In genomic region chr14:54640480-54640879, GRCh38 we compare ENCODE assay signal across 19 cellular contexts.
DNase-seq lines count a peak whose midpoint lies in the region; ATAC-seq and TF ChIP-seq lines count a peak whose summit lies in the region.
"Had no signal": no experiment of that assay in that cellular context is flagged by ENCODE, and none has a peak within 500 bp of the region (broad histone marks: within the 10 kb centered on the region; RNA-seq: fewer than 3 reads in every experiment).

No MANE protein-coding gene starts in this region.

- ATAC-seq in GM19467 (IDR thresholded peaks at IDR 0.05; ENCODE audit: unreplicated experiment) (no peak), HG03521 (IDR thresholded peaks at IDR 0.05; ENCODE audit: unreplicated experiment) (no peak), GM19397 (IDR thresholded peaks at IDR 0.05; ENCODE audit: unreplicated experiment) (no peak)
- ATAC-seq: GM23338 had no signal

- TF ChIP-seq POLR2A in breast epithelium (IDR thresholded peaks at IDR 0.05), result no peak

- no peak overlapping the region for H3K4me3 ChIP-seq in breast epithelium
- H3K4me3 ChIP-seq: GM23338, MG63 had no signal

- H3K4me1 Mint-ChIP-seq in MCF 10A (ENCODE audit: insufficient read depth, unreplicated experiment) (peaks cover 33% of the 10 kb centered on the region), endothelial cell (ENCODE audit: unreplicated experiment) (peaks cover 31% of the 10 kb centered on the region)

- CTCF ChIA-PET in MCF 10A (lab: Yijun Ruan, JAX), result interaction anchor here (1.0 kb wide), 1 partner anchor 133 kb away, joined by 3 read pairs; no protein-coding TSS in a partner anchor

- no TSS peak for BruUV-seq in MCF 10A (replicated peaks; lab: Mats Ljungman, UMichigan)

- TF ChIP-seq CTCF in MCF 10A (IDR thresholded peaks at IDR 0.05; ENCODE audit: unreplicated experiment) (no peak), breast epithelium (IDR thresholded peaks at IDR 0.05) (no peak), endothelial cell (IDR thresholded peaks at IDR 0.05; ENCODE audit: unreplicated experiment) (no peak)

- intact Hi-C loops in MCF 10A (cut with micrococcal nuclease) (no loop called here), breast epithelium (cut with DNase I; ENCODE audit: low total_unique reads) (no loop called here)

- POLR2A ChIA-PET in MCF 10A (lab: Yijun Ruan, JAX), result interaction anchor here (1.0 kb wide), 1 partner anchor 12 kb away, joined by 4 read pairs; no protein-coding TSS in a partner anchor

- H3K4me3 Mint-ChIP-seq in MCF 10A (ENCODE audit: unreplicated experiment) (no peak overlapping the region), endothelial cell (ENCODE audit: unreplicated experiment) (no peak overlapping the region)
- H3K4me3 Mint-ChIP-seq: GM23338 had no signal

- DNase-seq in MCF 10A (ENCODE audit: unreplicated experiment) (no peak), breast epithelium (ENCODE audit: low spot score in 2 of 2) (no peak), endothelial cell (ENCODE audit: low spot score) (no peak), medulla oblongata (ENCODE audit: extremely low spot score) (peak; percentile 57), activated gamma-delta T cell treated with Interleukin-2 at 50 U/mL for 16 hours (no peak)
- DNase-seq: DMS153, EL, MG63, NCI-H1105, NCI-H1694 treated with DMSO at 0.1 percent for 48 hours, NCI-H446 had no signal

- no peaks in the 10 kb centered on the region for H3K36me3 ChIP-seq in breast epithelium
- H3K36me3 ChIP-seq: MG63 had no signal

- H3K27me3 ChIP-seq in breast epithelium, result no peaks in the 10 kb centered on the region
- H3K27me3 ChIP-seq: MG63 had no signal

- H3K36me3 Mint-ChIP-seq in MCF 10A (ENCODE audit: insufficient read depth, unreplicated experiment) (peaks cover 6% of the 10 kb centered on the region), endothelial cell (ENCODE audit: low read depth, unreplicated experiment) (no peaks in the 10 kb centered on the region)

- H3K9me3 Mint-ChIP-seq in MCF 10A (ENCODE audit: unreplicated experiment) (no peaks in the 10 kb centered on the region), endothelial cell (ENCODE audit: unreplicated experiment) (no peaks in the 10 kb centered on the region)
- H3K9me3 Mint-ChIP-seq: GM23338 had no signal

- peak overlapping the region; percentile 5 for H3K27ac Mint-ChIP-seq in MCF 10A (ENCODE audit: low read depth, unreplicated experiment)
- peak overlapping the region; percentile 26 for H3K27ac Mint-ChIP-seq in endothelial cell (ENCODE audit: unreplicated experiment)
- H3K27ac Mint-ChIP-seq: GM23338 had no signal

- H3K27me3 Mint-ChIP-seq in MCF 10A (ENCODE audit: insufficient read depth, unreplicated experiment) (no peaks in the 10 kb centered on the region), endothelial cell (ENCODE audit: unreplicated experiment) (peaks cover 7% of the 10 kb centered on the region)

- no peaks in the 10 kb centered on the region for H3K9me3 ChIP-seq in breast epithelium
- H3K9me3 ChIP-seq: MG63 had no signal

- no peaks in the 10 kb centered on the region for H3K4me1 ChIP-seq in breast epithelium

- H3K27ac ChIP-seq in breast epithelium, result no peak overlapping the region
- H3K27ac ChIP-seq: 22Rv1, C4-2B, KMS-11, RWPE1 had no signal
